ENCODE assay signal across 1 cellular context in the genomic region with DNA sequence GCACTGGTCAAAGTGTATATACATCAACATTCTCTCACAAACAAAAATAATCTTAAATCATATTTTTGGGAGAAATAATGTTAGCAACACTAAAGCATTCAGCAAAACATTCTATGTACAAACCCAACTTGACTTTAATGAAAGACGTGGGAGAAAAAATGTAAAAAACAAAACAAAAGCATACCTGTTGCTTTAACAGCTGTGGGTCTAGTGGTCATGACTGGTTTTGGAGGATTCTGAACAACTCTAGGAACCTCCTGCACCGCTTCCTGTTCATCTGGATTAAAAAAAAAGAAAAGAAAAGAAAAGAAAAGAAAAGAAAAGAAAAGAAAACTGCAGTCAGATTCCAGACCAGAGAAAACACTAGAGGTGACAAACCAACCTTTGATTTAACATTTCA.
TF ChIP-seq lines count a peak whose summit lies in the region.

No MANE protein-coding gene starts in this region.

TF ChIP-seq in H1, 55 proteins besides CTCF, POLR2A, EP300 and RAD21 (continued from another document):
- TF ChIP-seq RBBP5 (IDR thresholded peaks at IDR 0.05; ENCODE audit: borderline replicate concordance, low read depth, low read length) (no peak), HDAC2 (IDR thresholded peaks at IDR 0.05; ENCODE audit: borderline replicate concordance in 1 of 2, low read depth in 2 of 2, low read length in 2 of 2) (no peak), SUZ12 (IDR thresholded peaks at IDR 0.05; ENCODE audit: low read length) (no peak), NANOG (IDR thresholded peaks at IDR 0.05; ENCODE audit: insufficient read depth, low read depth, low read length, poor library complexity, severe bottlenecking) (no peak), RXRA (IDR thresholded peaks at IDR 0.05; ENCODE audit: insufficient read depth, low read depth, low read length) (no peak), TAF7 (optimal IDR thresholded peaks at IDR 0.05; ENCODE audit: borderline replicate concordance, low read depth, low read length) (no peak), CHD2 (IDR thresholded peaks at IDR 0.05; ENCODE audit: low read length) (no peak), FOSL1 (IDR thresholded peaks at IDR 0.05; ENCODE audit: insufficient read depth, low read depth, low read length) (no peak), POU5F1 (IDR thresholded peaks at IDR 0.05; ENCODE audit: low read depth, low read length) (no peak), CBX5 (IDR thresholded peaks at IDR 0.05; ENCODE audit: low read depth, low read length) (no peak), TBP (IDR thresholded peaks at IDR 0.05; ENCODE audit: low read depth, low read length) (no peak), SRF (IDR thresholded peaks at IDR 0.05; ENCODE audit: low read depth, low read length) (no peak), SAP30 (IDR thresholded peaks at IDR 0.05; ENCODE audit: insufficient read depth, insufficient replicate concordance, low read length) (no peak)
- TF ChIP-seq, protein P1, sequence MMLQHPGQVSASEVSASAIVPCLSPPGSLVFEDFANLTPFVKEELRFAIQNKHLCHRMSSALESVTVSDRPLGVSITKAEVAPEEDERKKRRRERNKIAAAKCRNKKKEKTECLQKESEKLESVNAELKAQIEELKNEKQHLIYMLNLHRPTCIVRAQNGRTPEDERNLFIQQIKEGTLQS (IDR thresholded peaks at IDR 0.05; ENCODE audit: insufficient read depth, low read depth, low read length): no peak
- TF ChIP-seq, protein P2, sequence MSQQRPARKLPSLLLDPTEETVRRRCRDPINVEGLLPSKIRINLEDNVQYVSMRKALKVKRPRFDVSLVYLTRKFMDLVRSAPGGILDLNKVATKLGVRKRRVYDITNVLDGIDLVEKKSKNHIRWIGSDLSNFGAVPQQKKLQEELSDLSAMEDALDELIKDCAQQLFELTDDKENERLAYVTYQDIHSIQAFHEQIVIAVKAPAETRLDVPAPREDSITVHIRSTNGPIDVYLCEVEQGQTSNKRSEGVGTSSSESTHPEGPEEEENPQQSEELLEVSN (IDR thresholded peaks at IDR 0.05): no peak
